In the genomic region with DNA sequence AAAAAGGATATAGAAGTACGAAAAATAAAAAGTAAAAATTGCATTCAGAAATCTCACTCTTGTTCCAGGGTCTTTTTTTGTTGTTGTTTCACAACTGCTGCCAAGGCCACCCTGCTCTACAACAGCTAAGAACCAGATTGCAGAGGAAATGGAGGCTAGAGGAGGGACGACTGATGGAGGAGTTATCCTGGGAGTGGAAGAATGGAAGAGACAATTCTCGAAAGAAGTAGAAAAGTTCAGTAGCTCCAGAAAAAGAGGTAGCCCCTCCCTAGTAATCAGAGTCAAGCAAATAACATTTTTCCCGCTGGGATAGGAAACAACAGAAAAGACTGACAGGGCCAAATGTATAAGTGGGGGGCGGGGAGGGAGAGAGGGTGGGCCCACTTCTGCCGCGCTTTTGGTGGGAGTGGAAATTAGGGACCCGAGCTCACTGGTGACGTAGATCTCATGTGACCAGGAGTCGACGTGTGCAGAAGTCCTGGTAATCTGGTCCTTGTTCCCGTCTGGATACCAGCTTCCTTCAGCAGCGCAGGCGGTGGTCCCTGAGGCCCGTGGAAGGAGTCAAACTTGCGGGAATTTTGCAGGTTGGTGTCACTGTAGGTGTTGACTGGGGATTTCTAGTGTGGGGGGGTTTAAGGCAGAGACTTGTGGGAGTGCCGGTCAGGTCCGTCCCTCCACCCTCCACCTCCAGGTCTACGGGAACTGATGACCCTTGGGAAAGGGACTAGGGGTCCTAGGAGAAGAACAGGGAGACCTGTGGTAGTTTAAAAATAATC, we compare ENCODE assay signal across 8 cellular contexts. TPM values are rescaled to one million over a fixed set of nuclear protein-coding genes. Genes with fewer than 3 reads are reported as not detected.
DNase-seq lines count a peak whose midpoint lies in the region; ATAC-seq and TF ChIP-seq lines count a peak whose summit lies in the region.

A gene with protein sequence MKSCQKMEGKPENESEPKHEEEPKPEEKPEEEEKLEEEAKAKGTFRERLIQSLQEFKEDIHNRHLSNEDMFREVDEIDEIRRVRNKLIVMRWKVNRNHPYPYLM (plus strand): TSS at position 484 of the 776 bp plus-strand sequence. CDS start 1,179 bp downstream, outside the sequence.

- no peak for TF ChIP-seq RAD21 in liver (IDR thresholded peaks at IDR 0.05)

- H3K9ac ChIP-seq in liver (ENCODE audit: low read depth in 1 of 2, low read length in 2 of 2): peak within 1 kb of the TSS; percentile 2 to 56

- WGBS in liver: 5% methylated on average over 19 of the region's 19 CpGs

- peaks cover 6 to 9% of the 10 kb centered on the region in 2 donors for H3K4me1 Mint-ChIP-seq in effector memory CD8-positive, alpha-beta T cell (ENCODE audit: low read depth in 2 of 2)
- peaks cover 4 to 15% of the 10 kb centered on the region in 2 donors for H3K4me1 Mint-ChIP-seq in stimulated activated naive B cell treated with anti-CD40 and anti-IgM and Interleukin-4, amounts not matched to agents 10 μg/mL and 1 μg/mL and 100 μg/mL, for 72 hours

- no peaks in the 10 kb centered on the region for H3K9me3 ChIP-seq in SJSA1 (replicated peaks)
- no peaks in the 10 kb centered on the region for H3K9me3 ChIP-seq in liver (ENCODE audit: control insufficient read depth in 4 of 4, low read length in 3 of 4)

- ATAC-seq in effector memory CD8-positive, alpha-beta T cell (replicated peaks): no peak
- no peak for ATAC-seq in stimulated activated naive B cell treated with anti-CD40 and anti-IgM and Interleukin-4, amounts not matched to agents 10 μg/mL and 1 μg/mL and 100 μg/mL, for 72 hours (replicated peaks)

- no peak for TF ChIP-seq CTCF in liver (IDR thresholded peaks at IDR 0.05; ENCODE audit: low read depth, low read length, missing input control)

- H3K27me3 ChIP-seq in SJSA1 (replicated peaks): no peaks in the 10 kb centered on the region
- no peaks in the 10 kb centered on the region for H3K27me3 ChIP-seq in liver (ENCODE audit: control insufficient read depth in 4 of 4, insufficient read depth in 4 of 4, low read length in 3 of 4)

- H3K4me3 ChIP-seq in SJSA1: peak within 1 kb of the TSS; percentile 65
- peak within 1 kb of the TSS; percentile 51 to 63 (median 61) for H3K4me3 ChIP-seq in liver (ENCODE audit: low read depth in 1 of 3, low read length in 3 of 3)

- no peaks in the 10 kb centered on the region for H3K36me3 Mint-ChIP-seq in effector memory CD8-positive, alpha-beta T cell (ENCODE audit: insufficient read depth)
- H3K36me3 Mint-ChIP-seq in stimulated activated naive B cell treated with anti-CD40 and anti-IgM and Interleukin-4, amounts not matched to agents 10 μg/mL and 1 μg/mL and 100 μg/mL, for 72 hours: no peaks in the 10 kb centered on the region

- H3K27ac ChIP-seq in SJSA1 (peak within 1 kb of the TSS; percentile 71), liver (ENCODE audit: low read depth in 1 of 2, low read length in 2 of 2) (peak within 1 kb of the TSS; percentile 23 to 82)

- H3K36me3 ChIP-seq in SJSA1: peaks cover 12% of the 10 kb centered on the region
- H3K36me3 ChIP-seq in liver (ENCODE audit: control insufficient read depth in 4 of 4, insufficient read depth in 3 of 4, low read depth in 1 of 4, low read length in 3 of 4): no peaks in the 10 kb centered on the region

- peaks cover 11 to 13% of the 10 kb centered on the region in 2 donors for H3K27me3 Mint-ChIP-seq in effector memory CD8-positive, alpha-beta T cell
- peaks cover 0 to 26% of the 10 kb centered on the region in 2 donors for H3K27me3 Mint-ChIP-seq in stimulated activated naive B cell treated with anti-CD40 and anti-IgM and Interleukin-4, amounts not matched to agents 10 μg/mL and 1 μg/mL and 100 μg/mL, for 72 hours

- peaks cover 11% of the 10 kb centered on the region for H3K4me1 ChIP-seq in SJSA1 (replicated peaks)
- no peaks in the 10 kb centered on the region for H3K4me1 ChIP-seq in liver (ENCODE audit: control insufficient read depth in 4 of 4, insufficient read depth in 4 of 4, low read length in 3 of 4)

- no peaks in the 10 kb centered on the region for H3K9me3 Mint-ChIP-seq in effector memory CD8-positive, alpha-beta T cell
- no peaks in the 10 kb centered on the region for H3K9me3 Mint-ChIP-seq in stimulated activated naive B cell treated with anti-CD40 and anti-IgM and Interleukin-4, amounts not matched to agents 10 μg/mL and 1 μg/mL and 100 μg/mL, for 72 hours

- DNase-seq in DMS53 (lab: John Stamatoyannopoulos, UW) (peak; percentile 76), HuH-7 (ENCODE audit: low spot score) (peak; percentile 59), SJSA1 (ENCODE audit: low read depth in 1 of 2, low spot score in 2 of 2) (peak; percentile 62 to 72), activated gamma-delta T cell treated with Interleukin-2 at 50 U/mL for 16 hours (no peak)
- DNase-seq in effector memory CD8-positive, alpha-beta T cell: no peak
- DNase-seq in stimulated activated naive B cell treated with anti-CD40 and anti-IgM and Interleukin-4, amounts not matched to agents 10 μg/mL and 1 μg/mL and 100 μg/mL, for 72 hours: no peak
- no peak for DNase-seq in effector CD8-positive, alpha-beta T cell (lab: John Stamatoyannopoulos, UW)

- H3K4me3 Mint-ChIP-seq in effector memory CD8-positive, alpha-beta T cell: peak within 1 kb of the TSS; percentile 68 to 81
- H3K4me3 Mint-ChIP-seq in stimulated activated naive B cell treated with anti-CD40 and anti-IgM and Interleukin-4, amounts not matched to agents 10 μg/mL and 1 μg/mL and 100 μg/mL, for 72 hours: peak within 1 kb of the TSS; percentile 83 to 84

- no peak within 1 kb of the TSS for H3K27ac Mint-ChIP-seq in effector memory CD8-positive, alpha-beta T cell
- no peak within 1 kb of the TSS for H3K27ac Mint-ChIP-seq in stimulated activated naive B cell treated with anti-CD40 and anti-IgM and Interleukin-4, amounts not matched to agents 10 μg/mL and 1 μg/mL and 100 μg/mL, for 72 hours

TF ChIP-seq in liver, 16 proteins besides CTCF, POLR2A, EP300 and RAD21:
- TF ChIP-seq TAF1 (conservative IDR thresholded peaks at IDR 0.05) (peak; percentile 43), RXRA (IDR thresholded peaks at IDR 0.05) (no peak)
- TF ChIP-seq, protein P1, sequence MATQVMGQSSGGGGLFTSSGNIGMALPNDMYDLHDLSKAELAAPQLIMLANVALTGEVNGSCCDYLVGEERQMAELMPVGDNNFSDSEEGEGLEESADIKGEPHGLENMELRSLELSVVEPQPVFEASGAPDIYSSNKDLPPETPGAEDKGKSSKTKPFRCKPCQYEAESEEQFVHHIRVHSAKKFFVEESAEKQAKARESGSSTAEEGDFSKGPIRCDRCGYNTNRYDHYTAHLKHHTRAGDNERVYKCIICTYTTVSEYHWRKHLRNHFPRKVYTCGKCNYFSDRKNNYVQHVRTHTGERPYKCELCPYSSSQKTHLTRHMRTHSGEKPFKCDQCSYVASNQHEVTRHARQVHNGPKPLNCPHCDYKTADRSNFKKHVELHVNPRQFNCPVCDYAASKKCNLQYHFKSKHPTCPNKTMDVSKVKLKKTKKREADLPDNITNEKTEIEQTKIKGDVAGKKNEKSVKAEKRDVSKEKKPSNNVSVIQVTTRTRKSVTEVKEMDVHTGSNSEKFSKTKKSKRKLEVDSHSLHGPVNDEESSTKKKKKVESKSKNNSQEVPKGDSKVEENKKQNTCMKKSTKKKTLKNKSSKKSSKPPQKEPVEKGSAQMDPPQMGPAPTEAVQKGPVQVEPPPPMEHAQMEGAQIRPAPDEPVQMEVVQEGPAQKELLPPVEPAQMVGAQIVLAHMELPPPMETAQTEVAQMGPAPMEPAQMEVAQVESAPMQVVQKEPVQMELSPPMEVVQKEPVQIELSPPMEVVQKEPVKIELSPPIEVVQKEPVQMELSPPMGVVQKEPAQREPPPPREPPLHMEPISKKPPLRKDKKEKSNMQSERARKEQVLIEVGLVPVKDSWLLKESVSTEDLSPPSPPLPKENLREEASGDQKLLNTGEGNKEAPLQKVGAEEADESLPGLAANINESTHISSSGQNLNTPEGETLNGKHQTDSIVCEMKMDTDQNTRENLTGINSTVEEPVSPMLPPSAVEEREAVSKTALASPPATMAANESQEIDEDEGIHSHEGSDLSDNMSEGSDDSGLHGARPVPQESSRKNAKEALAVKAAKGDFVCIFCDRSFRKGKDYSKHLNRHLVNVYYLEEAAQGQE (IDR thresholded peaks at IDR 0.05): peak; percentile 55

RNA-seq across cellular contexts. Expression of the gene that starts here (rescaled TPM):
- 171 and 277 TPM in 2 replicates for total RNA-seq in SJSA1 (2014; rRNA removed; shearing (Covaris generic))
- 10 to 100 TPM in 1 of 2 donors, 1 to 10 TPM in 1; 7.7 to 10.2 TPM for total RNA-seq in liver
- 10 to 100 TPM; 16.4 to 22.8 TPM for polyA plus RNA-seq in liver

Comparison
In these comparisons a context has a peak if more than half of its experiments do, and no peak if none do; other contexts are left out.
1. RNA of the gene that starts here (total RNA-seq): 171 to 277 TPM in SJSA1; 7.7 to 10.2 TPM in liver; every median in the first group is over 10 times any median in the second.
2. DNase-seq: peak in DMS53 (single experiment), HuH-7 (single experiment) and SJSA1 (2 of 2); none in effector memory CD8-positive, alpha-beta T cell (0 of 3), stimulated activated naive B cell treated with anti-CD40 and anti-IgM and Interleukin-4, amounts not matched to agents 10 μg/mL and 1 μg/mL and 100 μg/mL, for 72 hours (single experiment), effector CD8-positive, alpha-beta T cell (single experiment) and activated gamma-delta T cell treated with Interleukin-2 at 50 U/mL for 16 hours (single experiment).